Comparison of ENCODE assay signal across 2 cellular contexts in the genomic region with DNA sequence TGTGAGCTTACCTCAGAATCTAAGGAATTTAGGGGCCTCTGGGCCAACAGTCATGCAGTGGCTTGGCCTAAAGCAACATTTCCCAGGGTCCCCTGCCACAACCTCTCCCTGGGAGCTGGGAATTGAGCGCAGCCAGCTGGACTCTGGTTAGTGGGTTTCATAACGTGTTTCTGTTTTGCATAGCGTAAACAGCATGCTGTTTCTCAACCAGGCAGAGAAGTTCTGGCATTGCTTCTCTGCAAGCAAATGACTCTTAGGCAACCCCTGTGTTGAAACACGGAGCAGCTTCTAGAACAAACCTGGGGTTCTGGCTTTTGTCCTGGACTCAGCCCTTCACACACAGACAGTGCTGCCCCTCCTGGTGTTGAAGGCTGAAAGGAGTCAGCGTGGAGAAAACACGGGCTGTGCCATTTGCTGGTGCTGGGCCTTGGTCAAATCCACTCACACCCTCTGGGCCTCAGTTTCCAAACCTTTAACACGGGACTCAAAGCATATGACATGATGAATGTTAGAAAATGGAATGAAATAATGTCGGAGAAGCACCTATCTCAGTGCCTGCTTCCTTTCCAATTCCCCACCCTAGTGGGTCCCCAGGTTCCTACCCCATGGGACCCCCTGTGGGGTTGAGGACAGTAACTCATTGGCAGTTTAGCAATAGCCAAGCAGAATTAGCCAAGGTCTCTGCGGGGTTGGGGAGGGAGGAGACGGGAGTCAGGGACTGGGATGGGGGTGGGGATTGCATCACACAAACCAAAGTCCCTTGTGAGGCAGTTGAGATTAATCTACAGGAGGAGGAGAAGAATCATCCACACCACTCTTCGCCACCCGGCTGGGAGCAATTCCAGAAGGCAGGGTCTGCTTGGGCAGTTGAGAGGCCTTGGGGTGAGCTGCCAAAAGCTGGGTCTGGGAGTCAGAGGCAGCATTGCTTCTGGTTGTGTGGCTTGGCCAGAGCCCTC.
A peak's percentile ranks its signal among the peaks of the same experiment; 100 is the strongest.
TF ChIP-seq lines count a peak whose summit lies in the region.

No MANE protein-coding gene starts in this region.

TF ChIP-seq in IMR-90, 13 proteins besides CTCF, POLR2A, EP300 and RAD21:
- TF ChIP-seq RCOR1 (IDR thresholded peaks at IDR 0.05; ENCODE audit: insufficient replicate concordance, low read length) = no peak
- peak; percentile 23; the same call in 1 of the 2 replicates for TF ChIP-seq FOS (IDR thresholded peaks at IDR 0.05; ENCODE audit: low read depth, low read length)
- TF ChIP-seq MAFK (IDR thresholded peaks at IDR 0.05; ENCODE audit: low read depth, low read length) = no peak
- TF ChIP-seq, protein P1, sequence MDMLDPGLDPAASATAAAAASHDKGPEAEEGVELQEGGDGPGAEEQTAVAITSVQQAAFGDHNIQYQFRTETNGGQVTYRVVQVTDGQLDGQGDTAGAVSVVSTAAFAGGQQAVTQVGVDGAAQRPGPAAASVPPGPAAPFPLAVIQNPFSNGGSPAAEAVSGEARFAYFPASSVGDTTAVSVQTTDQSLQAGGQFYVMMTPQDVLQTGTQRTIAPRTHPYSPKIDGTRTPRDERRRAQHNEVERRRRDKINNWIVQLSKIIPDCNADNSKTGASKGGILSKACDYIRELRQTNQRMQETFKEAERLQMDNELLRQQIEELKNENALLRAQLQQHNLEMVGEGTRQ (IDR thresholded peaks at IDR 0.05; ENCODE audit: low read depth, low read length) = no peak
- TF ChIP-seq CEBPB (IDR thresholded peaks at IDR 0.05; ENCODE audit: low read depth, low read length) = peak; percentile 93
- TF ChIP-seq BHLHE40 (IDR thresholded peaks at IDR 0.05; ENCODE audit: low read depth, low read length) = peak; percentile 34; the same call in 1 of the 2 replicates
TF ChIP-seq in IMR-90: peak in this region for 3.

TF ChIP-seq in liver, 16 proteins besides CTCF, POLR2A, EP300 and RAD21:
- TF ChIP-seq, protein P2, sequence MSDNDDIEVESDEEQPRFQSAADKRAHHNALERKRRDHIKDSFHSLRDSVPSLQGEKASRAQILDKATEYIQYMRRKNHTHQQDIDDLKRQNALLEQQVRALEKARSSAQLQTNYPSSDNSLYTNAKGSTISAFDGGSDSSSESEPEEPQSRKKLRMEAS (IDR thresholded peaks at IDR 0.05) = peak; percentile 79
- peak; percentile 57 for TF ChIP-seq NR2F2 (IDR thresholded peaks at IDR 0.05)
- TF ChIP-seq, protein P3, sequence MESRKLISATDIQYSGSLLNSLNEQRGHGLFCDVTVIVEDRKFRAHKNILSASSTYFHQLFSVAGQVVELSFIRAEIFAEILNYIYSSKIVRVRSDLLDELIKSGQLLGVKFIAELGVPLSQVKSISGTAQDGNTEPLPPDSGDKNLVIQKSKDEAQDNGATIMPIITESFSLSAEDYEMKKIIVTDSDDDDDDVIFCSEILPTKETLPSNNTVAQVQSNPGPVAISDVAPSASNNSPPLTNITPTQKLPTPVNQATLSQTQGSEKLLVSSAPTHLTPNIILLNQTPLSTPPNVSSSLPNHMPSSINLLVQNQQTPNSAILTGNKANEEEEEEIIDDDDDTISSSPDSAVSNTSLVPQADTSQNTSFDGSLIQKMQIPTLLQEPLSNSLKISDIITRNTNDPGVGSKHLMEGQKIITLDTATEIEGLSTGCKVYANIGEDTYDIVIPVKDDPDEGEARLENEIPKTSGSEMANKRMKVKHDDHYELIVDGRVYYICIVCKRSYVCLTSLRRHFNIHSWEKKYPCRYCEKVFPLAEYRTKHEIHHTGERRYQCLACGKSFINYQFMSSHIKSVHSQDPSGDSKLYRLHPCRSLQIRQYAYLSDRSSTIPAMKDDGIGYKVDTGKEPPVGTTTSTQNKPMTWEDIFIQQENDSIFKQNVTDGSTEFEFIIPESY (IDR thresholded peaks at IDR 0.05) = peak; percentile 47
- peak; percentile 91 for TF ChIP-seq YY1 (IDR thresholded peaks at IDR 0.05)
- TF ChIP-seq SP1 (IDR thresholded peaks at IDR 0.05) = peak; percentile 97
- no peak for TF ChIP-seq GABPA (IDR thresholded peaks at IDR 0.05 in 1 of 2, conservative IDR thresholded peaks at IDR 0.05 in 1 of 2)
- peak; percentile 60 to 82 for TF ChIP-seq JUND (IDR thresholded peaks at IDR 0.05)
- TF ChIP-seq, protein P4, sequence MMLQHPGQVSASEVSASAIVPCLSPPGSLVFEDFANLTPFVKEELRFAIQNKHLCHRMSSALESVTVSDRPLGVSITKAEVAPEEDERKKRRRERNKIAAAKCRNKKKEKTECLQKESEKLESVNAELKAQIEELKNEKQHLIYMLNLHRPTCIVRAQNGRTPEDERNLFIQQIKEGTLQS (IDR thresholded peaks at IDR 0.05) = peak; percentile 74
- TF ChIP-seq, protein P5, sequence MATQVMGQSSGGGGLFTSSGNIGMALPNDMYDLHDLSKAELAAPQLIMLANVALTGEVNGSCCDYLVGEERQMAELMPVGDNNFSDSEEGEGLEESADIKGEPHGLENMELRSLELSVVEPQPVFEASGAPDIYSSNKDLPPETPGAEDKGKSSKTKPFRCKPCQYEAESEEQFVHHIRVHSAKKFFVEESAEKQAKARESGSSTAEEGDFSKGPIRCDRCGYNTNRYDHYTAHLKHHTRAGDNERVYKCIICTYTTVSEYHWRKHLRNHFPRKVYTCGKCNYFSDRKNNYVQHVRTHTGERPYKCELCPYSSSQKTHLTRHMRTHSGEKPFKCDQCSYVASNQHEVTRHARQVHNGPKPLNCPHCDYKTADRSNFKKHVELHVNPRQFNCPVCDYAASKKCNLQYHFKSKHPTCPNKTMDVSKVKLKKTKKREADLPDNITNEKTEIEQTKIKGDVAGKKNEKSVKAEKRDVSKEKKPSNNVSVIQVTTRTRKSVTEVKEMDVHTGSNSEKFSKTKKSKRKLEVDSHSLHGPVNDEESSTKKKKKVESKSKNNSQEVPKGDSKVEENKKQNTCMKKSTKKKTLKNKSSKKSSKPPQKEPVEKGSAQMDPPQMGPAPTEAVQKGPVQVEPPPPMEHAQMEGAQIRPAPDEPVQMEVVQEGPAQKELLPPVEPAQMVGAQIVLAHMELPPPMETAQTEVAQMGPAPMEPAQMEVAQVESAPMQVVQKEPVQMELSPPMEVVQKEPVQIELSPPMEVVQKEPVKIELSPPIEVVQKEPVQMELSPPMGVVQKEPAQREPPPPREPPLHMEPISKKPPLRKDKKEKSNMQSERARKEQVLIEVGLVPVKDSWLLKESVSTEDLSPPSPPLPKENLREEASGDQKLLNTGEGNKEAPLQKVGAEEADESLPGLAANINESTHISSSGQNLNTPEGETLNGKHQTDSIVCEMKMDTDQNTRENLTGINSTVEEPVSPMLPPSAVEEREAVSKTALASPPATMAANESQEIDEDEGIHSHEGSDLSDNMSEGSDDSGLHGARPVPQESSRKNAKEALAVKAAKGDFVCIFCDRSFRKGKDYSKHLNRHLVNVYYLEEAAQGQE (IDR thresholded peaks at IDR 0.05) = peak; percentile 88
- TF ChIP-seq EGR1 (IDR thresholded peaks at IDR 0.05; ENCODE audit: low read depth in 2 of 2) = peak; percentile 31 to 45
- peak; percentile 89 for TF ChIP-seq FOXA1 (IDR thresholded peaks at IDR 0.05)
- TF ChIP-seq TAF1 (conservative IDR thresholded peaks at IDR 0.05) = peak; percentile 83
- TF ChIP-seq RXRA (IDR thresholded peaks at IDR 0.05) = peak; percentile 84 to 91
- TF ChIP-seq FOXA2 (IDR thresholded peaks at IDR 0.05) = peak; percentile 89
- TF ChIP-seq HNF4G (IDR thresholded peaks at IDR 0.05) = peak; percentile 79
- TF ChIP-seq HNF4A (conservative IDR thresholded peaks at IDR 0.05) = peak; percentile 86 to 87
